Comparison of ENCODE assay signal across 11 cellular contexts in genomic region chr7:66146701-66147100, GRCh38. TPM values are rescaled to one million over a fixed set of nuclear protein-coding genes. Genes with fewer than 3 reads are reported as not detected.
DNase-seq lines count a peak whose midpoint lies in the region; TF ChIP-seq lines count a peak whose summit lies in the region.
"Had no signal": no experiment of that assay in that cellular context is flagged by ENCODE, and none has a peak within 500 bp of the region (broad histone marks: within the 10 kb centered on the region; RNA-seq: fewer than 3 reads in every experiment).

No MANE protein-coding gene starts in this region.

- H3K36me3 ChIP-seq in liver (ENCODE audit: control insufficient read depth in 4 of 4, insufficient read depth in 3 of 4, low read depth in 1 of 4, low read length in 3 of 4), result peaks cover 0 to 10% (median 2%) of the 10 kb centered on the region in 4 donors

- peak; percentile 65 for DNase-seq in AG09319 (ENCODE audit: extremely low read depth, low read depth)
- DNase-seq in HFF-Myc (ENCODE audit: extremely low read depth, low read depth), result peak; percentile 52
- DNase-seq in activated T-helper 2 cell treated with anti-CD3 and anti-CD28 coated beads, Interferon-gamma antibody, Interleukin-2, Interleukin-4, amounts not matched to agents 10 μg/mL and 5 μg/mL and 100 μg/mL, durations not matched to agents 14 hours and 24 hours and 36 hours (ENCODE audit: low spot score), result no peak
- DNase-seq in UCSD-AML1 (lab: John Stamatoyannopoulos, UW; ENCODE audit: unreplicated experiment), result no peak
- no peak for DNase-seq in stimulated activated naive CD4-positive, alpha-beta T cell (lab: John Stamatoyannopoulos, UW)
- DNase-seq in activated naive CD4-positive, alpha-beta T cell treated with anti-CD3 and anti-CD28 coated beads, Interleukin-2, amount 50 U/mL, for 16 hours, result no peak
- DNase-seq in glomerular visceral epithelial cell (ENCODE audit: extremely low spot score), result no peak

- intact Hi-C loops in activated T-helper 2 cell treated with anti-CD3 and anti-CD28 coated beads, Interferon-gamma antibody, Interleukin-2, Interleukin-4, amounts not matched to agents 10 μg/mL and 5 μg/mL and 100 μg/mL, durations not matched to agents 14 hours and 24 hours and 36 hours (cut with micrococcal nuclease), result no loop called here

- H3K9me3 Mint-ChIP-seq in activated T-helper 2 cell treated with anti-CD3 and anti-CD28 coated beads, Interferon-gamma antibody, Interleukin-2, Interleukin-4, amounts not matched to agents 10 μg/mL and 5 μg/mL and 100 μg/mL, durations not matched to agents 14 hours and 24 hours and 36 hours, result no peaks in the 10 kb centered on the region
- H3K9me3 Mint-ChIP-seq: CD14-positive monocyte; stimulated activated memory B cell treated with anti-CD40 and anti-IgM and Interleukin-4, amounts not matched to agents 10 μg/mL and 1 μg/mL and 100 μg/mL, for 72 hours had no signal

- H3K9me3 ChIP-seq in liver (ENCODE audit: control insufficient read depth in 4 of 4, low read length in 3 of 4), result no peaks in the 10 kb centered on the region

- H3K4me3 ChIP-seq in HFF-Myc (replicated peaks; ENCODE audit: low read depth, low read length), result no peak overlapping the region
- H3K4me3 ChIP-seq in liver (ENCODE audit: low read depth in 1 of 3, low read length in 3 of 3), result no peak overlapping the region
- H3K4me3 ChIP-seq: cardiac muscle cell had no signal

- TF ChIP-seq CTCF in AG09319 (IDR thresholded peaks at IDR 0.05; ENCODE audit: low read depth, low read length) (no peak), HFF-Myc (IDR thresholded peaks at IDR 0.05; ENCODE audit: low read depth, low read length, missing control alignments) (no peak), liver (IDR thresholded peaks at IDR 0.05; ENCODE audit: low read depth, low read length, missing input control) (no peak)

- 79% methylated on average over 5 of the region's 5 CpGs for WGBS in liver

- peak overlapping the region; percentile 93 to 97 for H3K27ac ChIP-seq in liver (ENCODE audit: low read depth in 1 of 2, low read length in 2 of 2)
- H3K27ac ChIP-seq: cardiac muscle cell had no signal

- H3K4me1 ChIP-seq in liver (ENCODE audit: control insufficient read depth in 4 of 4, insufficient read depth in 4 of 4, low read length in 3 of 4), result peaks cover 23 to 66% (median 34%) of the 10 kb centered on the region in 4 donors

- no peak overlapping the region for H3K4me3 Mint-ChIP-seq in activated T-helper 2 cell treated with anti-CD3 and anti-CD28 coated beads, Interferon-gamma antibody, Interleukin-2, Interleukin-4, amounts not matched to agents 10 μg/mL and 5 μg/mL and 100 μg/mL, durations not matched to agents 14 hours and 24 hours and 36 hours (ENCODE audit: low read depth)
- H3K4me3 Mint-ChIP-seq: CD14-positive monocyte; stimulated activated memory B cell treated with anti-CD40 and anti-IgM and Interleukin-4, amounts not matched to agents 10 μg/mL and 1 μg/mL and 100 μg/mL, for 72 hours had no signal

- TF ChIP-seq RAD21 in liver (IDR thresholded peaks at IDR 0.05), result peak in 1 of 2 donors; percentile 30

- peaks cover 19% of the 10 kb centered on the region for H3K4me1 Mint-ChIP-seq in activated T-helper 2 cell treated with anti-CD3 and anti-CD28 coated beads, Interferon-gamma antibody, Interleukin-2, Interleukin-4, amounts not matched to agents 10 μg/mL and 5 μg/mL and 100 μg/mL, durations not matched to agents 14 hours and 24 hours and 36 hours (ENCODE audit: low read depth)

- H3K27ac Mint-ChIP-seq in activated T-helper 2 cell treated with anti-CD3 and anti-CD28 coated beads, Interferon-gamma antibody, Interleukin-2, Interleukin-4, amounts not matched to agents 10 μg/mL and 5 μg/mL and 100 μg/mL, durations not matched to agents 14 hours and 24 hours and 36 hours, result peak overlapping the region; percentile 39
- H3K27ac Mint-ChIP-seq: stimulated activated memory B cell treated with anti-CD40 and anti-IgM and Interleukin-4, amounts not matched to agents 10 μg/mL and 1 μg/mL and 100 μg/mL, for 72 hours had no signal

- no peaks in the 10 kb centered on the region for H3K27me3 Mint-ChIP-seq in activated T-helper 2 cell treated with anti-CD3 and anti-CD28 coated beads, Interferon-gamma antibody, Interleukin-2, Interleukin-4, amounts not matched to agents 10 μg/mL and 5 μg/mL and 100 μg/mL, durations not matched to agents 14 hours and 24 hours and 36 hours (ENCODE audit: low read depth)
- H3K27me3 Mint-ChIP-seq: stimulated activated memory B cell treated with anti-CD40 and anti-IgM and Interleukin-4, amounts not matched to agents 10 μg/mL and 1 μg/mL and 100 μg/mL, for 72 hours had no signal

- peak overlapping the region in 1 of 2 donors; percentile 70 for H3K9ac ChIP-seq in liver (ENCODE audit: low read depth in 1 of 2, low read length in 2 of 2)

- H3K27me3 ChIP-seq in liver (ENCODE audit: control insufficient read depth in 4 of 4, insufficient read depth in 4 of 4, low read length in 3 of 4), result no peaks in the 10 kb centered on the region
- H3K27me3 ChIP-seq: cardiac muscle cell had no signal

- peaks cover 76% of the 10 kb centered on the region for H3K36me3 Mint-ChIP-seq in activated T-helper 2 cell treated with anti-CD3 and anti-CD28 coated beads, Interferon-gamma antibody, Interleukin-2, Interleukin-4, amounts not matched to agents 10 μg/mL and 5 μg/mL and 100 μg/mL, durations not matched to agents 14 hours and 24 hours and 36 hours (ENCODE audit: low read depth)

TF ChIP-seq in liver, 16 proteins besides CTCF, POLR2A, EP300 and RAD21:
- TF ChIP-seq JUND (IDR thresholded peaks at IDR 0.05), result no peak
- TF ChIP-seq RXRA (IDR thresholded peaks at IDR 0.05), result peak; percentile 42 to 47
- TF ChIP-seq EGR1 (IDR thresholded peaks at IDR 0.05; ENCODE audit: low read depth in 2 of 2), result no peak
- TF ChIP-seq TAF1 (conservative IDR thresholded peaks at IDR 0.05), result no peak
- TF ChIP-seq SP1 (IDR thresholded peaks at IDR 0.05), result peak; percentile 50
- TF ChIP-seq YY1 (IDR thresholded peaks at IDR 0.05), result peak; percentile 39
- TF ChIP-seq NR2F2 (IDR thresholded peaks at IDR 0.05), result no peak
- no peak for TF ChIP-seq MAX (IDR thresholded peaks at IDR 0.05)
- TF ChIP-seq REST (IDR thresholded peaks at IDR 0.05), result no peak
- TF ChIP-seq HNF4A (conservative IDR thresholded peaks at IDR 0.05), result peak; percentile 42 to 65

RNA-seq across cellular contexts. Expression of gene CRCP, which starts 32.1 kb away (rescaled TPM):
- 32.8 and 37.9 TPM in 2 replicates for total RNA-seq in activated T-helper 2 cell treated with anti-CD3 and anti-CD28 coated beads, Interferon-gamma antibody, Interleukin-2, Interleukin-4, amounts not matched to agents 10 μg/mL and 5 μg/mL and 100 μg/mL, durations not matched to agents 14 hours and 24 hours and 36 hours
- total RNA-seq in liver, result 10 to 100 TPM; 13.0 to 52.6 TPM
- polyA plus RNA-seq in liver, result 10 to 100 TPM; 16.6 to 20.2 TPM

RNA-seq across cellular contexts. Expression of gene TPST1, which starts 58.4 kb away (rescaled TPM):
- 1.3 and 1.6 TPM in 2 replicates for total RNA-seq in activated T-helper 2 cell treated with anti-CD3 and anti-CD28 coated beads, Interferon-gamma antibody, Interleukin-2, Interleukin-4, amounts not matched to agents 10 μg/mL and 5 μg/mL and 100 μg/mL, durations not matched to agents 14 hours and 24 hours and 36 hours
- 10 to 100 TPM; 26.8 to 62.5 TPM for total RNA-seq in liver
- 10 to 100 TPM; 23.8 to 24.7 TPM for polyA plus RNA-seq in liver

Comparison
In these comparisons a context has a peak if more than half of its experiments do, and no peak if none do; other contexts are left out.
1. DNase-seq: peak in AG09319 (single experiment) and HFF-Myc (single experiment); none in activated T-helper 2 cell treated with anti-CD3 and anti-CD28 coated beads, Interferon-gamma antibody, Interleukin-2, Interleukin-4, amounts not matched to agents 10 μg/mL and 5 μg/mL and 100 μg/mL, durations not matched to agents 14 hours and 24 hours and 36 hours (single experiment), UCSD-AML1 (single experiment), stimulated activated naive CD4-positive, alpha-beta T cell (0 of 6), activated naive CD4-positive, alpha-beta T cell treated with anti-CD3 and anti-CD28 coated beads, Interleukin-2, amount 50 U/mL, for 16 hours (single experiment) and glomerular visceral epithelial cell (single experiment).
2. RNA of gene TPST1, which starts 58.4 kb away (total RNA-seq): 26.8 to 62.5 TPM in liver; 1.3 to 1.6 TPM in activated T-helper 2 cell treated with anti-CD3 and anti-CD28 coated beads, Interferon-gamma antibody, Interleukin-2, Interleukin-4, amounts not matched to agents 10 μg/mL and 5 μg/mL and 100 μg/mL, durations not matched to agents 14 hours and 24 hours and 36 hours; every median in the first group is over 10 times any median in the second.